In the genomic region with DNA sequence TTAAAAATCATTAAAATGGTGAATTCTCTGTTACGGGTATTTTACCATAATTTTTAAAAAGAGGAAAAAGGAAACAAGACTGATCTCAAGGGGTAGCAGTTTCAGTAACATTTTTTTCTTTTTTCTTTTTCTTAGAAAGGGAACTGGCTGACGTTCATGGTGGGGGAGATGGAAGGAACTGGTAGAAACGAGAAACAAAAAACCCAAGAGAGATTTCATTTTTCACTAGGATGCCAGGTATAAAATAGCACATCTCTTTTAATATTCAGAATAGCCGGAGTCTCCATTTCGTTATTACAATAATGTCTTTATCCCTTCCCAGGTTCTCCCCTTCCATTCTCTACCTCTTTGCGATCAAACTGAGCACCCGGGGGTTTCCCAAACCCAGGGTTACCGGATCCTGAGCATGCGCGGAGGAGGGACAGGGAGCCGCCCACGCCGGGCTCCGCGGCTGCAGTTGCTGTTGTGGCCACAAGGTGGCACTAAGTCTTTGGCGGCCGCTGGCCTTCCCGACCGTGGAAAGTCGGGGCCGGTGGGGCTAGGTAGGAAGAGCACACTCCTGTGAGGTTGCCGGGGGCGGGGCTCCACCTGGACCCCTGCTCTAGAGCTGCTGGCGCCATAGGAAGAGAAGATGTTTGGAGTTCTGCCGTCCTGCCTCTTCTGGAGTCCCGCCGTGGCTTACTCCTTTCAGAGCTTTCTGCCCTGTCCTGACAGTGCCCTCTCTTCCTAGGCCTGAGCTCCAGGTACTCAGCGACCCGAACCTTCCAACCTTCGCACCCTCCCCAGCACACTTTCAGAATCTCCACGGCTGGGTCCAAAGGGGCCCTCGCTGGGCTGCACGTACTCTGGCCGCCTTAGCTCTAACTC, we compare ENCODE assay signal across 8 cellular contexts.
DNase-seq lines count a peak whose midpoint lies in the region; ATAC-seq, FAIRE-seq and TF ChIP-seq lines count a peak whose summit lies in the region.

No MANE protein-coding gene starts in this region.

- peak; percentile 96 for ATAC-seq in HG02642 (IDR thresholded peaks at IDR 0.05; ENCODE audit: poor library complexity, unreplicated experiment)

- FAIRE-seq in GM12892 (lab: Jason Lieb, UNC) = peak; percentile 89

- no peak overlapping the region for H3K27ac ChIP-seq in WERI-Rb-1
- no peak overlapping the region for H3K27ac ChIP-seq in breast epithelium

- TF ChIP-seq POLR2A in GM12892 (IDR thresholded peaks at IDR 0.05; ENCODE audit: low read depth, low read length) = no peak
- no peak for TF ChIP-seq POLR2A in breast epithelium (IDR thresholded peaks at IDR 0.05)

- no peaks in the 10 kb centered on the region for H3K4me1 ChIP-seq in breast epithelium

- H3K36me3 ChIP-seq in WERI-Rb-1 (no peaks in the 10 kb centered on the region), breast epithelium (no peaks in the 10 kb centered on the region)

- peak overlapping the region; percentile 28 for H3K4me3 ChIP-seq in WERI-Rb-1 (ENCODE audit: low read depth, low read length)
- peak overlapping the region; percentile 22 to 57 (median 38) for H3K4me3 ChIP-seq in breast epithelium

- H3K9me3 ChIP-seq in WERI-Rb-1 (ENCODE audit: severe bottlenecking) = peaks cover 2% of the 10 kb centered on the region
- H3K9me3 ChIP-seq in breast epithelium = no peaks in the 10 kb centered on the region

- intact Hi-C loops in breast epithelium (cut with DNase I; ENCODE audit: low total_unique reads) = no loop called here

- DNase-seq in GM12892 (ENCODE audit: insufficient read length) (peak; percentile 78), NCI-H1048 (lab: John Stamatoyannopoulos, UW) (peak; percentile 54), WERI-Rb-1 (peak; percentile 81), breast epithelium (ENCODE audit: low spot score in 2 of 2) (peak; percentile 40 to 68), inferior parietal cortex (ENCODE audit: extremely low spot score) (peak; percentile 86), smooth muscle cell of the brain vasculature (ENCODE audit: low read depth, low spot score) (peak; percentile 31), DMS79 treated with DMSO at 0.1 percent for 48 hours (lab: John Stamatoyannopoulos, UW) (no peak)

- H3K27me3 ChIP-seq in WERI-Rb-1 (ENCODE audit: insufficient read depth, low read depth, severe bottlenecking) (no peaks in the 10 kb centered on the region), breast epithelium (no peaks in the 10 kb centered on the region)

- TF ChIP-seq CTCF in WERI-Rb-1 (IDR thresholded peaks at IDR 0.05; ENCODE audit: low read depth, low read length) (peak; percentile 86), breast epithelium (IDR thresholded peaks at IDR 0.05) (peak; percentile 79 to 88 (median 85))
